Comparison of ENCODE assay signal across 12 cellular contexts in genomic region chr1:15424146-15424667, GRCh38. TPM values are rescaled to one million over a fixed set of nuclear protein-coding genes. Genes with fewer than 3 reads are reported as not detected.
DNase-seq lines count a peak whose midpoint lies in the region; ATAC-seq and TF ChIP-seq lines count a peak whose summit lies in the region.
"Had no signal": no experiment of that assay in that cellular context is flagged by ENCODE, and none has a peak within 500 bp of the region (broad histone marks: within the 10 kb centered on the region; RNA-seq: fewer than 3 reads in every experiment).

No MANE protein-coding gene starts in this region.

- H3K79me1 ChIP-seq in mesenchymal stem cell (replicated peaks; ENCODE audit: low read length, poor library complexity, severe bottlenecking), result peaks cover 32% of the 10 kb centered on the region

- H3K4me2 ChIP-seq in mesenchymal stem cell (ENCODE audit: low read length, poor library complexity, severe bottlenecking), result no peak overlapping the region

- H3K9me3 Mint-ChIP-seq in CD8-positive, alpha-beta memory T cell, result no peaks in the 10 kb centered on the region

- peak overlapping the region in 1 of 2 experiments; percentile 85 for H2BK12ac ChIP-seq in mesenchymal stem cell (ENCODE audit: low read length in 2 of 2)

- no peaks in the 10 kb centered on the region for H3K27me3 ChIP-seq in CD8-positive, alpha-beta memory T cell (ENCODE audit: insufficient read depth, low read length, poor library complexity, severe bottlenecking)
- H3K27me3 ChIP-seq in mesenchymal stem cell (ENCODE audit: control insufficient read depth in 1 of 2, insufficient read depth in 1 of 2, low read length in 2 of 2), result no peaks in the 10 kb centered on the region
- H3K27me3 ChIP-seq: uterus had no signal

- H3K36me3 Mint-ChIP-seq in CD8-positive, alpha-beta memory T cell, result peaks cover 4 to 58% (median 8%) of the 10 kb centered on the region in 3 donors

- H3K27ac ChIP-seq in CD8-positive, alpha-beta memory T cell (ENCODE audit: low read depth, low read length), result no peak overlapping the region
- peak overlapping the region; percentile 32 for H3K27ac ChIP-seq in RWPE1
- H3K27ac ChIP-seq in mesenchymal stem cell (ENCODE audit: low read length, poor library complexity, severe bottlenecking), result no peak overlapping the region
- H3K27ac ChIP-seq: uterus had no signal

- H4K91ac ChIP-seq in mesenchymal stem cell (ENCODE audit: low read length), result no peak overlapping the region

- no peak overlapping the region for H2AFZ ChIP-seq in mesenchymal stem cell (ENCODE audit: low read depth, low read length)

- H3K14ac ChIP-seq in mesenchymal stem cell (ENCODE audit: low read length in 2 of 2), result no peak overlapping the region

- H3K23ac ChIP-seq in mesenchymal stem cell (ENCODE audit: low read length in 2 of 2), result no peak overlapping the region

- H3K36me3 ChIP-seq in CD8-positive, alpha-beta memory T cell (ENCODE audit: insufficient read depth, low read length), result peaks cover 15% of the 10 kb centered on the region
- H3K36me3 ChIP-seq in mesenchymal stem cell (ENCODE audit: control insufficient read depth in 1 of 2, insufficient read depth in 2 of 2, low read depth in 1 of 2, low read length in 2 of 2), result peaks cover 9 to 28% of the 10 kb centered on the region in 2 experiments
- H3K36me3 ChIP-seq: uterus had no signal

- peak overlapping the region in 7 of 8 donors; percentile 63 to 91 (median 84) for H3K27ac Mint-ChIP-seq in CD8-positive, alpha-beta memory T cell

- 90% methylated on average over 10 of the region's 13 CpGs for WGBS in mesenchymal stem cell

- no peak overlapping the region for H3K4me3 ChIP-seq in CD8-positive, alpha-beta memory T cell (ENCODE audit: low read length)
- H3K4me3 ChIP-seq in mesenchymal stem cell (ENCODE audit: insufficient read depth in 1 of 2, low read depth in 1 of 2, low read length in 2 of 2), result no peak overlapping the region
- H3K4me3 ChIP-seq: uterus had no signal

- no peak for TF ChIP-seq CTCF in RWPE1 (conservative IDR thresholded peaks at IDR 0.05; ENCODE audit: low read depth)

- CTCF ChIA-PET in CD8-positive, alpha-beta memory T cell (lab: Charles Lee), result no interaction called here
- CTCF ChIA-PET in RWPE1 (lab: Yijun Ruan, JAX), result interaction anchor here (0.6 to 1.2 kb wide), 2 partner anchors 13 to 90 kb away, joined by 4 to 9 read pairs; no protein-coding TSS in a partner anchor

- ATAC-seq in GM21526 (IDR thresholded peaks at IDR 0.05; ENCODE audit: low FRiP score, unreplicated experiment), result no peak
- ATAC-seq in HG03432 (IDR thresholded peaks at IDR 0.05; ENCODE audit: unreplicated experiment), result no peak

- POLR2A ChIA-PET in CD8-positive, alpha-beta memory T cell (lab: Charles Lee), result no interaction called here
- POLR2A ChIA-PET in RWPE1 (lab: Yijun Ruan, JAX; ENCODE audit: low non-redundant PET), result no interaction called here

- H3K4me3 Mint-ChIP-seq in CD8-positive, alpha-beta memory T cell, result peak overlapping the region in 1 of 7 donors; percentile 38

- no peak overlapping the region for H2BK15ac ChIP-seq in mesenchymal stem cell (ENCODE audit: low read depth, poor library complexity, severe bottlenecking)

- H3K4me1 ChIP-seq in CD8-positive, alpha-beta memory T cell (ENCODE audit: insufficient read depth, low read length), result no peaks in the 10 kb centered on the region
- peaks cover 40% of the 10 kb centered on the region for H3K4me1 ChIP-seq in mesenchymal stem cell (ENCODE audit: control insufficient read depth, insufficient read depth, low read depth, low read length)
- H3K4me1 ChIP-seq: uterus had no signal

- peak overlapping the region; percentile 48 for H4K8ac ChIP-seq in mesenchymal stem cell (ENCODE audit: low read length)

- no peaks in the 10 kb centered on the region for H3K9me3 ChIP-seq in CD8-positive, alpha-beta memory T cell (ENCODE audit: low read length)
- no peaks in the 10 kb centered on the region for H3K9me3 ChIP-seq in mesenchymal stem cell (ENCODE audit: control insufficient read depth, low read length)
- H3K9me3 ChIP-seq: uterus had no signal

- H3K9ac ChIP-seq in mesenchymal stem cell (ENCODE audit: low read length), result no peak overlapping the region

- H3K27me3 Mint-ChIP-seq in CD8-positive, alpha-beta memory T cell, result no peaks in the 10 kb centered on the region

- H3K18ac ChIP-seq in mesenchymal stem cell (ENCODE audit: low read depth in 1 of 2, low read length in 2 of 2), result no peak overlapping the region

- H3K4me1 Mint-ChIP-seq in CD8-positive, alpha-beta memory T cell, result peaks cover 22 to 26% (median 23%) of the 10 kb centered on the region in 3 donors

- H2AK5ac ChIP-seq in mesenchymal stem cell (ENCODE audit: low read length, severe bottlenecking), result no peak overlapping the region

- H3K4ac ChIP-seq in mesenchymal stem cell (ENCODE audit: low read depth in 1 of 2, low read length in 2 of 2), result no peak overlapping the region

- no peak overlapping the region for H2BK120ac ChIP-seq in mesenchymal stem cell (ENCODE audit: low read depth, low read length)

- no peak for DNase-seq in CD8-positive, alpha-beta memory T cell
- DNase-seq in NCI-H1105 treated with DMSO at 0.1 percent for 48 hours (lab: John Stamatoyannopoulos, UW), result peak; percentile 96
- DNase-seq in RWPE1 (ENCODE audit: low spot score), result no peak
- DNase-seq in mesenchymal stem cell, result no peak
- no peak for DNase-seq in central memory CD4-positive, alpha-beta T cell
- DNase-seq in cerebellar nuclear complex (lab: John Stamatoyannopoulos, UW), result no peak
- DNase-seq: amniotic stem cell, NCI-H1048, uterus had no signal

- H2BK5ac ChIP-seq in mesenchymal stem cell (ENCODE audit: low read depth, low read length, poor library complexity, severe bottlenecking), result no peak overlapping the region

RNA-seq across cellular contexts. Expression of gene CTRC, which starts 14.0 kb away (rescaled TPM):
- not detected for total RNA-seq in CD8-positive, alpha-beta memory T cell
- polyA plus RNA-seq in CD8-positive, alpha-beta memory T cell, result not detected
- 0.08 TPM for polyA plus RNA-seq in mesenchymal stem cell (2013, experiment 1 of 2)
- polyA plus RNA-seq in mesenchymal stem cell (2013, experiment 2 of 2), result not detected

RNA-seq across cellular contexts. Expression of gene EFHD2, which starts 14.5 kb away (rescaled TPM):
- 10 to 100 TPM; 64.7 to 67.9 TPM for total RNA-seq in CD8-positive, alpha-beta memory T cell
- 154 TPM for polyA plus RNA-seq in CD8-positive, alpha-beta memory T cell
- 46.3 TPM for polyA plus RNA-seq in mesenchymal stem cell (2013, experiment 1 of 2)
- polyA plus RNA-seq in mesenchymal stem cell (2013, experiment 2 of 2), result 45.6 TPM

RNA-seq across cellular contexts. Expression of gene CELA2A, which starts 32.3 kb away (rescaled TPM):
- not detected for total RNA-seq in CD8-positive, alpha-beta memory T cell
- not detected for polyA plus RNA-seq in CD8-positive, alpha-beta memory T cell
- not detected for polyA plus RNA-seq in mesenchymal stem cell (2013, experiment 1 of 2)
- not detected for polyA plus RNA-seq in mesenchymal stem cell (2013, experiment 2 of 2)
- total RNA-seq: uterus had no signal

RNA-seq across cellular contexts. Expression of gene CELA2B, which starts 51.7 kb away (rescaled TPM):
- not detected for total RNA-seq in CD8-positive, alpha-beta memory T cell
- polyA plus RNA-seq in CD8-positive, alpha-beta memory T cell, result not detected
- not detected for polyA plus RNA-seq in mesenchymal stem cell (2013, experiment 1 of 2)
- polyA plus RNA-seq in mesenchymal stem cell (2013, experiment 2 of 2), result not detected
- total RNA-seq: mesenteric fat pad, uterus had no signal
